In the genomic region with DNA sequence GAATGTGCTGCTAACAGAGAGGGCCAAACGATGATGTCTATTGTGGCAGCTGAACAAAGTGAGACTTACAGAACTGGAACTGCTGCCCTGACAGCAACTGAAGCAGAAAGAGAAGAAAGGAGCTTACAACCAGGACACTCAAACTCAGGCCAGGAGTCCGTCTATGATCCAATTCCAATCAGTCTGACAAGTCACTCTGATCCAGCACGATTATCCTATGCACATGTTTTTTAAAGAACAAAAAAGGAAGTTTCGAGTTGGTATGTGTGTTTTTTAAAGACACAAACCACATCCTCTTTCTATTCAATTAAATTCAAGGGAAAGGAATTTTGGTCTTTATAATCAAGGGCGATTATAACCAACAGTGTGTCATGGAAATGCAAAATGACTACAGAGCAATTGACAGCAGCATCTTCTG, we compare ENCODE assay signal across 16 cellular contexts. TPM values are rescaled to one million over a fixed set of nuclear protein-coding genes. Genes with fewer than 3 reads are reported as not detected.
DNase-seq lines count a peak whose midpoint lies in the region; ATAC-seq, FAIRE-seq and TF ChIP-seq lines count a peak whose summit lies in the region.
"Had no signal": no experiment of that assay in that cellular context is flagged by ENCODE, and none has a peak within 500 bp of the region (broad histone marks: within the 10 kb centered on the region; RNA-seq: fewer than 3 reads in every experiment).

No MANE protein-coding gene starts in this region.

- TF ChIP-seq CTCF in OCI-LY7 (conservative IDR thresholded peaks at IDR 0.05; ENCODE audit: low read length) (no peak), dorsolateral prefrontal cortex (IDR thresholded peaks at IDR 0.05 in 54 of 56, conservative IDR thresholded peaks at IDR 0.05 in 2 of 56; ENCODE audit: low read depth in 1 of 56, partially characterized antibody in 56 of 56) (no peak)

- H2AFZ ChIP-seq in OCI-LY7 (ENCODE audit: low read length) = peak overlapping the region; percentile 72; the same call in 1 of the 2 replicates

- H3K9me2 ChIP-seq in OCI-LY7 (ENCODE audit: insufficient read depth, low read length) = no peaks in the 10 kb centered on the region

- peak overlapping the region; percentile 41 for H3K4me3 Mint-ChIP-seq in stimulated activated memory B cell treated with anti-CD40 and anti-IgM and Interleukin-4, amounts not matched to agents 10 μg/mL and 1 μg/mL and 100 μg/mL, for 72 hours
- H3K4me3 Mint-ChIP-seq: activated T-helper 17 cell treated with anti-CD3 and anti-CD28 coated beads, Interleukin-2, amount 50 U/mL, for 72 hours had no signal

- peak overlapping the region; percentile 49 for H3K27ac ChIP-seq in OCI-LY7 (ENCODE audit: low read depth, low read length, poor library complexity, severe bottlenecking)
- H3K27ac ChIP-seq in dorsolateral prefrontal cortex = peak overlapping the region; percentile 57 to 96 (median 86)
- H3K27ac ChIP-seq in aorta (ENCODE audit: low read depth in 1 of 2, low read length in 2 of 2) = no peak overlapping the region
- H3K27ac ChIP-seq: ovary, thyroid gland had no signal

- H3K4me2 ChIP-seq in OCI-LY7 (ENCODE audit: low read length) = peak overlapping the region; percentile 69

- no peaks in the 10 kb centered on the region for H3K79me2 ChIP-seq in OCI-LY7 (ENCODE audit: insufficient read depth, low read depth, low read length)

- H3K36me3 Mint-ChIP-seq in stimulated activated memory B cell treated with anti-CD40 and anti-IgM and Interleukin-4, amounts not matched to agents 10 μg/mL and 1 μg/mL and 100 μg/mL, for 72 hours = no peaks in the 10 kb centered on the region

- H3K4me3 ChIP-seq in OCI-LY7 (ENCODE audit: low read depth, low read length, poor library complexity, severe bottlenecking) (peak overlapping the region; percentile 40), dorsolateral prefrontal cortex (peak overlapping the region in 6 of 59 donors; percentile 2 to 27 (median 12)), aorta (ENCODE audit: low read length in 2 of 2) (no peak overlapping the region)
- H3K4me3 ChIP-seq: lung, ovary, thyroid gland had no signal

- BruUV-seq in OCI-LY7 (replicated peaks; lab: Mats Ljungman, UMichigan) = no TSS peak

- POLR2A ChIA-PET in OCI-LY7 (lab: Charles Lee) = interaction anchor here (0.8 to 1.0 kb wide), 2 partner anchors 12 to 75 kb away, joined by 4 to 5 read pairs; no protein-coding TSS in a partner anchor

- no peak for DNase-seq in HTR-8/SVneo (ENCODE audit: insufficient read length, low spot score)
- peak; percentile 54 for DNase-seq in OCI-LY7 (ENCODE audit: low spot score)
- peak in 1 of 10 donors; percentile 39 for DNase-seq in dorsolateral prefrontal cortex
- no peak for DNase-seq in aorta
- DNase-seq in NCI-H128 (lab: John Stamatoyannopoulos, UW; ENCODE audit: unreplicated experiment) = no peak
- no peak for DNase-seq in ecto neural progenitor cell (ENCODE audit: low spot score)
- DNase-seq in AG08395 (ENCODE audit: low spot score) = no peak
- DNase-seq: activated CD4-positive, alpha-beta T cell treated with anti-CD3 and anti-CD28 coated beads for 1 hour; central memory CD4-positive, alpha-beta T cell; IMR-90; ovary; thyroid gland had no signal

- H3K27me3 Mint-ChIP-seq in stimulated activated memory B cell treated with anti-CD40 and anti-IgM and Interleukin-4, amounts not matched to agents 10 μg/mL and 1 μg/mL and 100 μg/mL, for 72 hours = no peaks in the 10 kb centered on the region

- H3K27me3 ChIP-seq in dorsolateral prefrontal cortex = no peaks in the 10 kb centered on the region
- H3K27me3 ChIP-seq in aorta (ENCODE audit: control insufficient read depth in 1 of 2, insufficient read depth in 2 of 2, low read length in 1 of 2) = no peaks in the 10 kb centered on the region
- H3K27me3 ChIP-seq: ovary, thyroid gland had no signal

- peaks cover 22% of the 10 kb centered on the region for H3K4me1 Mint-ChIP-seq in stimulated activated memory B cell treated with anti-CD40 and anti-IgM and Interleukin-4, amounts not matched to agents 10 μg/mL and 1 μg/mL and 100 μg/mL, for 72 hours
- H3K4me1 Mint-ChIP-seq: activated T-helper 17 cell treated with anti-CD3 and anti-CD28 coated beads, Interleukin-2, amount 50 U/mL, for 72 hours had no signal

- H3K4me1 ChIP-seq in OCI-LY7 (ENCODE audit: insufficient read depth, low read length, poor library complexity, severe bottlenecking) (peaks cover 37% of the 10 kb centered on the region), aorta (ENCODE audit: control insufficient read depth in 1 of 2, insufficient read depth in 2 of 2, low read length in 2 of 2) (no peaks in the 10 kb centered on the region)
- H3K4me1 ChIP-seq: thyroid gland had no signal

- H3K36me3 ChIP-seq in OCI-LY7 (ENCODE audit: insufficient read depth, low read length) (no peaks in the 10 kb centered on the region), aorta (ENCODE audit: control insufficient read depth in 1 of 2, insufficient read depth in 2 of 2, low read length in 1 of 2) (no peaks in the 10 kb centered on the region)
- H3K36me3 ChIP-seq: ovary, thyroid gland had no signal

- intact Hi-C loops in OCI-LY7 (cut with micrococcal nuclease; ENCODE audit: unreplicated experiment) (no loop called here), dorsolateral prefrontal cortex (cut with DNase I) (loop anchor here (2.0 kb wide), 2 partner anchors 20 to 74 kb away; no protein-coding TSS in a partner anchor), aorta (cut with DNase I) (no loop called here)

- peak overlapping the region; percentile 74 for H3K27ac Mint-ChIP-seq in stimulated activated memory B cell treated with anti-CD40 and anti-IgM and Interleukin-4, amounts not matched to agents 10 μg/mL and 1 μg/mL and 100 μg/mL, for 72 hours
- H3K27ac Mint-ChIP-seq: activated T-helper 17 cell treated with anti-CD3 and anti-CD28 coated beads, Interleukin-2, amount 50 U/mL, for 72 hours had no signal

- H3K9me3 ChIP-seq in OCI-LY7 (ENCODE audit: low read length) (no peaks in the 10 kb centered on the region), aorta (ENCODE audit: control insufficient read depth, low read length) (no peaks in the 10 kb centered on the region)
- H3K9me3 ChIP-seq: ovary, thyroid gland had no signal

- peak; percentile 48 for FAIRE-seq in HTR-8/SVneo (lab: Jason Lieb, UNC)

- H3K9me3 Mint-ChIP-seq in stimulated activated memory B cell treated with anti-CD40 and anti-IgM and Interleukin-4, amounts not matched to agents 10 μg/mL and 1 μg/mL and 100 μg/mL, for 72 hours = no peaks in the 10 kb centered on the region
- H3K9me3 Mint-ChIP-seq: activated T-helper 17 cell treated with anti-CD3 and anti-CD28 coated beads, Interleukin-2, amount 50 U/mL, for 72 hours had no signal

- ATAC-seq in stimulated activated memory B cell treated with anti-CD40 and anti-IgM and Interleukin-4, amounts not matched to agents 10 μg/mL and 1 μg/mL and 100 μg/mL, for 72 hours = peak; percentile 58
- ATAC-seq in aorta (ENCODE audit: low FRiP score) = no peak
- ATAC-seq: activated T-helper 17 cell treated with anti-CD3 and anti-CD28 coated beads, Interleukin-2, amount 50 U/mL, for 72 hours; SK-N-SH treated with all-trans-retinoic acid at 6 μM for 48 hours had no signal

- CTCF ChIA-PET in OCI-LY7 (lab: Charles Lee; ENCODE audit: unreplicated experiment) = no interaction called here

- no peaks in the 10 kb centered on the region for H4K20me1 ChIP-seq in OCI-LY7 (ENCODE audit: insufficient read depth, low read length)

- 65% methylated on average over 5 of the region's 5 CpGs for WGBS in aorta, 2 donors

RNA-seq across cellular contexts. Expression of a gene that starts 42.4 kb away (rescaled TPM):
- 37.0 and 37.8 TPM in 2 replicates for total RNA-seq in OCI-LY7 (2014; rRNA removed; shearing (Covaris generic))
- total RNA-seq in OCI-LY7 (2022) = 51.0 and 61.1 TPM in 2 replicates
- total RNA-seq in dorsolateral prefrontal cortex = 100 to 1,000 TPM in 25 of 120 experiments, 10 to 100 TPM in 95; 66.6 to 122 (median 90.6) TPM
- total RNA-seq in aorta = 10 to 100 TPM; 38.7 to 38.8 TPM
- 10 to 100 TPM; 14.0 to 17.7 TPM for polyA plus RNA-seq in aorta

Comparison
In these comparisons a context has a peak if more than half of its experiments do, and no peak if none do; other contexts are left out.
1. H3K27ac ChIP-seq: peak in OCI-LY7 (single experiment) and dorsolateral prefrontal cortex (59 of 59); none in aorta (0 of 2).
2. intact Hi-C loops: an anchor here in dorsolateral prefrontal cortex (2.0 kb wide); none called in OCI-LY7 and aorta.